In genomic region chr4:56611501-56611900, GRCh38 we compare ENCODE assay signal across 19 cellular contexts.
A peak's percentile ranks its signal among the peaks of the same experiment; 100 is the strongest.
DNase-seq lines count a peak whose midpoint lies in the region; ATAC-seq, FAIRE-seq and TF ChIP-seq lines count a peak whose summit lies in the region.
"Had no signal": no experiment of that assay in that cellular context is flagged by ENCODE, and none has a peak within 500 bp of the region (broad histone marks: within the 10 kb centered on the region; RNA-seq: fewer than 3 reads in every experiment).

No MANE protein-coding gene starts in this region.

- no peak overlapping the region for H3K4me3 ChIP-seq in Loucy (ENCODE audit: low read length, poor library complexity, severe bottlenecking)
- no peak overlapping the region for H3K4me3 ChIP-seq in choroid plexus epithelial cell (ENCODE audit: low read depth, low read length)
- no peak overlapping the region for H3K4me3 ChIP-seq in keratinocyte (ENCODE audit: control insufficient read depth in 2 of 3, extremely low read depth in 1 of 3, insufficient read depth in 2 of 3, low read depth in 1 of 3, low read length in 3 of 3)
- H3K4me3 ChIP-seq in mucosa of descending colon: no peak overlapping the region
- H3K4me3 ChIP-seq in GM23338: no peak overlapping the region

- H3K4me1 Mint-ChIP-seq in stimulated activated effector memory CD8-positive, alpha-beta T cell treated with anti-CD3 and anti-CD28 coated beads, Interleukin-12 subunit alpha, Interleukin-12 subunit beta, amount 100 ng/mL, for 72 hours: peaks cover 11% of the 10 kb centered on the region
- H3K4me1 Mint-ChIP-seq in GM23338: peaks cover 9% of the 10 kb centered on the region
- H3K4me1 Mint-ChIP-seq: CD4-positive, alpha-beta memory T cell had no signal

- peak; percentile 22 for DNase-seq in AG20443 (ENCODE audit: low spot score)
- peak; percentile 49 for DNase-seq in choroid plexus epithelial cell (ENCODE audit: low read depth)
- no peak for DNase-seq in keratinocyte (ENCODE audit: low read depth, low spot score)
- DNase-seq in stimulated activated effector memory CD8-positive, alpha-beta T cell treated with anti-CD3 and anti-CD28 coated beads, Interleukin-12 subunit alpha, Interleukin-12 subunit beta, amount 100 ng/mL, for 72 hours (ENCODE audit: low spot score in 2 of 2): no peak
- no peak for DNase-seq in mucosa of descending colon
- no peak for DNase-seq in GM23338 (ENCODE audit: low spot score)
- DNase-seq: BE2C; Calu3; CD4-positive, alpha-beta memory T cell; HCEC 1CT; NCI-H1048; NCI-H1436 treated with DMSO at 0.1 percent for 48 hours; NCI-H2081; NCI-H774; RPMI8226; SIG-M5 had no signal

- H2AFZ ChIP-seq in Loucy (ENCODE audit: low read length): peak overlapping the region; percentile 61
- peak overlapping the region; percentile 4 for H2AFZ ChIP-seq in keratinocyte (ENCODE audit: control insufficient read depth, low read length)
- no peak overlapping the region for H2AFZ ChIP-seq in GM23338

- H3K9ac ChIP-seq in Loucy (ENCODE audit: low read depth, low read length, poor library complexity, severe bottlenecking) (no peak overlapping the region), keratinocyte (ENCODE audit: control insufficient read depth, extremely low read depth, insufficient read depth, low read length) (no peak overlapping the region)

- H3K9me2 ChIP-seq in Loucy (replicated peaks; ENCODE audit: low read depth, low read length): no peaks in the 10 kb centered on the region
- H3K9me2 ChIP-seq in GM23338 (ENCODE audit: insufficient read depth): no peaks in the 10 kb centered on the region

- no peaks in the 10 kb centered on the region for H3K9me3 ChIP-seq in Loucy (ENCODE audit: insufficient read depth, low read depth, low read length)
- no peaks in the 10 kb centered on the region for H3K9me3 ChIP-seq in keratinocyte (ENCODE audit: control insufficient read depth, low read depth, low read length)
- H3K9me3 ChIP-seq in mucosa of descending colon: no peaks in the 10 kb centered on the region
- H3K9me3 ChIP-seq: BE2C had no signal

- H3K27ac ChIP-seq in keratinocyte (ENCODE audit: control insufficient read depth, insufficient read depth, low read length): no peak overlapping the region
- H3K27ac ChIP-seq in GM23338 (ENCODE audit: low read depth): no peak overlapping the region
- H3K27ac ChIP-seq: HL-60 had no signal

- H3K36me3 ChIP-seq in Loucy (ENCODE audit: insufficient read depth, low read length) (no peaks in the 10 kb centered on the region), keratinocyte (ENCODE audit: control insufficient read depth in 2 of 2, extremely low read depth in 1 of 2, insufficient read depth in 2 of 2, low read length in 2 of 2) (no peaks in the 10 kb centered on the region), mucosa of descending colon (ENCODE audit: low read depth) (no peaks in the 10 kb centered on the region), GM23338 (ENCODE audit: insufficient read depth) (no peaks in the 10 kb centered on the region)
- H3K36me3 ChIP-seq: BE2C had no signal

- intact Hi-C loops in mucosa of descending colon (cut with DNase I, micrococcal nuclease): no loop called here

- H3K27me3 Mint-ChIP-seq in GM23338 (ENCODE audit: insufficient read depth, low read depth, poor library complexity): peaks cover 36% of the 10 kb centered on the region

- H3K9me1 ChIP-seq in keratinocyte (ENCODE audit: control insufficient read depth, extremely low read depth, insufficient read depth, low read length): no peaks in the 10 kb centered on the region

- no peaks in the 10 kb centered on the region for H3K27me3 ChIP-seq in Loucy (ENCODE audit: insufficient read depth, low read length, poor library complexity, severe bottlenecking)
- H3K27me3 ChIP-seq in keratinocyte (ENCODE audit: control insufficient read depth, extremely low read depth, insufficient read depth, low read length): no peaks in the 10 kb centered on the region
- H3K27me3 ChIP-seq in GM23338 (ENCODE audit: insufficient read depth): peaks cover 68% of the 10 kb centered on the region
- H3K27me3 ChIP-seq: BE2C had no signal

- H3K79me2 ChIP-seq in Loucy (ENCODE audit: insufficient read depth, low read length) (no peaks in the 10 kb centered on the region), keratinocyte (ENCODE audit: control insufficient read depth, insufficient read depth, low read length) (no peaks in the 10 kb centered on the region), GM23338 (replicated peaks; ENCODE audit: insufficient read depth) (no peaks in the 10 kb centered on the region)

- no peaks in the 10 kb centered on the region for H3K9me3 Mint-ChIP-seq in stimulated activated effector memory CD8-positive, alpha-beta T cell treated with anti-CD3 and anti-CD28 coated beads, Interleukin-12 subunit alpha, Interleukin-12 subunit beta, amount 100 ng/mL, for 72 hours
- peaks cover 7% of the 10 kb centered on the region; the same call in 2 of the 3 replicates for H3K9me3 Mint-ChIP-seq in GM23338

- peak overlapping the region; percentile 7 for H3K4me2 ChIP-seq in Loucy (ENCODE audit: low read depth, low read length, poor library complexity, severe bottlenecking)
- no peak overlapping the region for H3K4me2 ChIP-seq in keratinocyte (ENCODE audit: control insufficient read depth, extremely low read depth, insufficient read depth, low read depth, low read length)
- H3K4me2 ChIP-seq in GM23338: no peak overlapping the region

- no peaks in the 10 kb centered on the region for H3K36me3 Mint-ChIP-seq in stimulated activated effector memory CD8-positive, alpha-beta T cell treated with anti-CD3 and anti-CD28 coated beads, Interleukin-12 subunit alpha, Interleukin-12 subunit beta, amount 100 ng/mL, for 72 hours
- no peaks in the 10 kb centered on the region; the same call in 2 of the 3 replicates for H3K36me3 Mint-ChIP-seq in GM23338 (ENCODE audit: low read depth)
- H3K36me3 Mint-ChIP-seq: CD4-positive, alpha-beta memory T cell had no signal

- no peak overlapping the region for H3K27ac Mint-ChIP-seq in stimulated activated effector memory CD8-positive, alpha-beta T cell treated with anti-CD3 and anti-CD28 coated beads, Interleukin-12 subunit alpha, Interleukin-12 subunit beta, amount 100 ng/mL, for 72 hours
- no peak overlapping the region for H3K27ac Mint-ChIP-seq in GM23338
- H3K27ac Mint-ChIP-seq: CD4-positive, alpha-beta memory T cell had no signal

- H4K20me1 ChIP-seq in Loucy (ENCODE audit: insufficient read depth, low read length, poor library complexity, severe bottlenecking) (no peaks in the 10 kb centered on the region), keratinocyte (ENCODE audit: control insufficient read depth, extremely low read depth, insufficient read depth, low read length) (no peaks in the 10 kb centered on the region), GM23338 (replicated peaks; ENCODE audit: insufficient read depth) (no peaks in the 10 kb centered on the region; the same call in 1 of the 2 replicates)

- FAIRE-seq in keratinocyte (lab: Jason Lieb, UNC): no peak

- H3F3A ChIP-seq in Loucy (ENCODE audit: low read depth) (no peaks in the 10 kb centered on the region), GM23338 (replicated peaks; ENCODE audit: low read depth) (no peaks in the 10 kb centered on the region)

- no peak for ATAC-seq in GM21576 (IDR thresholded peaks at IDR 0.05; ENCODE audit: unreplicated experiment)
- no peak for ATAC-seq in stimulated activated effector memory CD8-positive, alpha-beta T cell treated with anti-CD3 and anti-CD28 coated beads, Interleukin-12 subunit alpha, Interleukin-12 subunit beta, amount 100 ng/mL, for 72 hours
- no peak for ATAC-seq in mucosa of descending colon
- no peak for ATAC-seq in GM23338

- H3K4me1 ChIP-seq in Loucy (ENCODE audit: insufficient read depth, low read length, poor library complexity, severe bottlenecking): peaks cover 8% of the 10 kb centered on the region
- H3K4me1 ChIP-seq in keratinocyte (ENCODE audit: control insufficient read depth, extremely low read depth, insufficient read depth, low read length): peaks cover 16% of the 10 kb centered on the region
- no peaks in the 10 kb centered on the region for H3K4me1 ChIP-seq in mucosa of descending colon (ENCODE audit: low read depth)
- H3K4me1 ChIP-seq in GM23338 (ENCODE audit: insufficient read depth): peaks cover 6% of the 10 kb centered on the region
- H3K4me1 ChIP-seq: BE2C had no signal

- no peak overlapping the region for H3K4me3 Mint-ChIP-seq in stimulated activated effector memory CD8-positive, alpha-beta T cell treated with anti-CD3 and anti-CD28 coated beads, Interleukin-12 subunit alpha, Interleukin-12 subunit beta, amount 100 ng/mL, for 72 hours
- no peak overlapping the region for H3K4me3 Mint-ChIP-seq in GM23338
- H3K4me3 Mint-ChIP-seq: CD4-positive, alpha-beta memory T cell had no signal

- dilution Hi-C loops in keratinocyte (cut with MboI; ENCODE audit: extremely low pct_ligation_motif_present, low sequenced_read_pairs): no loop called here

- TF ChIP-seq CTCF in Loucy (conservative IDR thresholded peaks at IDR 0.05; ENCODE audit: low read length) (no peak), choroid plexus epithelial cell (conservative IDR thresholded peaks at IDR 0.05; ENCODE audit: low read depth, low read length) (no peak), keratinocyte (optimal IDR thresholded peaks at IDR 0.05 in 1 of 3, IDR thresholded peaks at IDR 0.05 in 1 of 3, conservative IDR thresholded peaks at IDR 0.05 in 1 of 3; ENCODE audit: extremely low read depth in 1 of 3, insufficient read depth in 2 of 3, low read length in 3 of 3) (no peak), mucosa of descending colon (IDR thresholded peaks at IDR 0.05) (no peak), GM23338 (conservative IDR thresholded peaks at IDR 0.05; ENCODE audit: low read depth in 2 of 2) (no peak)

Comparison
In these comparisons a context has a peak if more than half of its experiments do, and no peak if none do; other contexts are left out.
1. DNase-seq: peak in AG20443 (single experiment) and choroid plexus epithelial cell (single experiment); none in keratinocyte (single experiment), stimulated activated effector memory CD8-positive, alpha-beta T cell treated with anti-CD3 and anti-CD28 coated beads, Interleukin-12 subunit alpha, Interleukin-12 subunit beta, amount 100 ng/mL, for 72 hours (0 of 2), mucosa of descending colon (0 of 3) and GM23338 (single experiment).